22 cellular contexts compared by ENCODE assay signal in the genomic region with DNA sequence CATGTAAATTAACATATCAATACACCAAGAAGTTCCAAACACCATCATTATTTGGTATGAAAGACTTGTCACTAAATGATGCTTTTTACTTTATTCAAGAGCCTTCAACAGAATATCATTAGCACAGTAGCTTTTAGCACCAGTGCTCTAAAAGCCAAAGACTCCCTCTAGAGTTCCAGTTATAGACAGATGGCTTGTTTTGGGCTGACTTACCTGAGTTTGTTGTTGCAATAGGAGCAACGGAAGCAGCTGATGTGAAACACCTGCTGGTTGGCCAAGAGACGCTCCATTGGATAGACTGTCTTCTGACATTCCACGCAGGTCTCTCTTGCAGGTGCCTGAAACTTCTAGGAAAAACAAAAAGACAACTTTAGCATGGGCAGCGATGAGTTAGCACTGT.
"Had no signal": no experiment of that assay in that cellular context is flagged by ENCODE, and none has a peak within 500 bp of the region (broad histone marks: within the 10 kb centered on the region; RNA-seq: fewer than 3 reads in every experiment).

No MANE protein-coding gene starts in this region.

- H3K27me3 ChIP-seq: body of pancreas, gastrocnemius medialis, left lung, spleen, suprapubic skin, transverse colon, uterus had no signal

- H3K27me3 Mint-ChIP-seq: central memory CD8-positive, alpha-beta T cell had no signal

- H3K27ac Mint-ChIP-seq: activated naive CD4-positive, alpha-beta T cell treated with anti-CD3 and anti-CD28 coated beads, Interleukin-2, amount 50 U/mL, for 72 hours had no signal

- H3K27ac ChIP-seq: body of pancreas, gastrocnemius medialis, left lung, suprapubic skin, transverse colon, uterus, WERI-Rb-1 had no signal

- DNase-seq: activated CD4-positive, alpha-beta T cell treated with anti-CD3 and anti-CD28 coated beads for 1 hour; activated CD4-positive, alpha-beta T cell treated with anti-CD3 and anti-CD28 coated beads, Interleukin-2, amount 50 U/mL, for 48 hours; activated gamma-delta T cell treated with Interleukin-2 at 50 U/mL for 16 hours; activated T-cell treated with anti-CD3 and anti-CD28 coated beads, Interleukin-2, amount 50 U/mL, for 4 hours; body of pancreas; effector CD4-positive, alpha-beta T cell; gastrocnemius medialis; head of caudate nucleus; kidney; left lung; occipital lobe; retina; spleen; stimulated activated naive CD4-positive, alpha-beta T cell treated with Interleukin-2 at 50 U/mL for 16 hours; T-helper 2 cell; transverse colon; uterus; WERI-Rb-1 had no signal

- H3K4me3 ChIP-seq: body of pancreas, gastrocnemius medialis, left lung, spleen, suprapubic skin, transverse colon, uterus had no signal

- H3K9me3 Mint-ChIP-seq: activated naive CD4-positive, alpha-beta T cell treated with anti-CD3 and anti-CD28 coated beads, Interleukin-2, amount 50 U/mL, for 72 hours; activated T-cell treated with anti-CD3 and anti-CD28 coated beads, Interleukin-2, amount 50 U/mL, for 4 hours; central memory CD8-positive, alpha-beta T cell had no signal

- H3K36me3 ChIP-seq: uterus had no signal

- H3K9me3 ChIP-seq: body of pancreas, gastrocnemius medialis, left lung, spleen, suprapubic skin, transverse colon, uterus had no signal

- H3K4me3 Mint-ChIP-seq: activated T-cell treated with anti-CD3 and anti-CD28 coated beads, Interleukin-2, amount 50 U/mL, for 4 hours; central memory CD8-positive, alpha-beta T cell had no signal

- ATAC-seq: activated naive CD4-positive, alpha-beta T cell treated with anti-CD3 and anti-CD28 coated beads, Interleukin-2, amount 50 U/mL, for 72 hours; activated T-cell treated with anti-CD3 and anti-CD28 coated beads, Interleukin-2, amount 50 U/mL, for 4 hours; body of pancreas; esophagus mucosa; gastrocnemius medialis; left lung had no signal

- H3K4me1 Mint-ChIP-seq: central memory CD8-positive, alpha-beta T cell had no signal
